In the genomic region with DNA sequence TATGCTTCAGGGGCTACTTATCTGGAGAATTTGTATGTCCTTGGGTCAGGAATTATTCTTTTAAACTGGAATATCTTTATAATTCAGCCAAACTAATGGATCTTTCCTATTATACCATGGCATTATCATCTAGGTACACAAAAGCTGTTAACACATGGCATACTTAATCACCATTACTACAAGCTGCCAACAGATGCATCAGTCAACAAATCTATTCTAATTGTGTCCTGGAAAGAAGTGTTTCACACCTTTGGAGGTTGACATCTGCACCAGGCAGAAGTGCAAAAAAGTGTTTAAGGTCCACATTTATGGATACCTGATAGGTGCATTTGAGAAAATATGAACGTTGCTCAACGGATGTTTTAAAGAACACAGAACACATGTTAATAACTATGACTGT, we compare ENCODE assay signal across 29 cellular contexts.
"Had no signal": no experiment of that assay in that cellular context is flagged by ENCODE, and none has a peak within 500 bp of the region (broad histone marks: within the 10 kb centered on the region; RNA-seq: fewer than 3 reads in every experiment).

No MANE protein-coding gene starts in this region.

- ATAC-seq: activated CD8-positive, alpha-beta memory T cell treated with anti-CD3 and anti-CD28 coated beads, Interleukin-2, amount 10 ng/mL, durations not matched to agents 7 days and 5 days; activated naive CD8-positive, alpha-beta T cell treated with anti-CD3 and anti-CD28 coated beads, Interleukin-2, amount 50 U/mL, for 24 hours; Panc1; SK-N-SH treated with all-trans-retinoic acid at 6 μM for 48 hours; T-cell; T-helper 17 cell had no signal

- H3K27ac ChIP-seq: WERI-Rb-1 had no signal

- H3K4me3 ChIP-seq: MG63 had no signal

- DNase-seq: activated CD4-positive, alpha-beta memory T cell treated with anti-CD3 and anti-CD28 coated beads, Interleukin-2, amount 10 ng/mL, durations not matched to agents 7 days and 5 days; activated CD4-positive, alpha-beta T cell treated with anti-CD3 and anti-CD28 coated beads for 1 hour; activated CD4-positive, alpha-beta T cell treated with anti-CD3 and anti-CD28 coated beads for 48 hours; activated CD4-positive, CD25-positive, alpha-beta regulatory T cell; activated CD8-positive, alpha-beta memory T cell treated with anti-CD3 and anti-CD28 coated beads for 24 hours; activated CD8-positive, alpha-beta memory T cell treated with anti-CD3 and anti-CD28 coated beads, Interleukin-2, amount 10 ng/mL, durations not matched to agents 7 days and 5 days; activated CD8-positive, alpha-beta memory T cell treated with anti-CD3 and anti-CD28 coated beads, Interleukin-2, amount 50 U/mL, for 48 hours; activated effector memory CD4-positive, alpha-beta T cell treated with Interleukin-2 at 50 U/mL for 16 hours; activated naive CD4-positive, alpha-beta T cell treated with anti-CD3 and anti-CD28 coated beads, Interleukin-2, amount 10 ng/mL, durations not matched to agents 7 days and 5 days; activated naive CD8-positive, alpha-beta T cell treated with anti-CD3 and anti-CD28 coated beads, Interleukin-2, amount 50 U/mL, for 24 hours; activated T-cell treated with anti-CD3 and anti-CD28 coated beads, Interleukin-2, amount 50 U/mL, for 48 hours; anterior cingulate cortex; cerebellar nuclear complex; Kasumi-1; KG1; MG63; NCI-H1048; NCI-H187; NCI-H2171 treated with DMSO at 0.1 percent for 48 hours; NCI-H2227 treated with DMSO at 0.1 percent for 48 hours; NCI-H510A treated with DMSO at 0.1 percent for 48 hours; NCI-H526 treated with DMSO at 0.1 percent for 48 hours; SIG-M5; T-cell; T-helper 17 cell; T-helper 9 cell; WERI-Rb-1 had no signal

- H3K9me3 ChIP-seq: MG63 had no signal

- H3K27me3 ChIP-seq: MG63 had no signal

- H3K36me3 ChIP-seq: MG63, WERI-Rb-1 had no signal
